20 cellular contexts compared by ENCODE assay signal in genomic region chr9:13263511-13263910, GRCh38. TPM values are rescaled to one million over a fixed set of nuclear protein-coding genes. Genes with fewer than 3 reads are reported as not detected.
A peak's percentile ranks its signal among the peaks of the same experiment; 100 is the strongest.
DNase-seq lines count a peak whose midpoint lies in the region; ATAC-seq, FAIRE-seq and TF ChIP-seq lines count a peak whose summit lies in the region.
"Had no signal": no experiment of that assay in that cellular context is flagged by ENCODE, and none has a peak within 500 bp of the region (broad histone marks: within the 10 kb centered on the region; RNA-seq: fewer than 3 reads in every experiment).

No MANE protein-coding gene starts in this region.

- no peak overlapping the region for H3K4me3 ChIP-seq in fibroblast of mammary gland (ENCODE audit: control insufficient read depth, low read depth, low read length)
- H3K4me3 ChIP-seq in HAP-1, result no peak overlapping the region

- in situ Hi-C loops in HAP-1 (cut with MboI; ENCODE audit: low sequenced_read_pairs), result no loop called here

- H3K9me3 ChIP-seq in HAP-1, result no peaks in the 10 kb centered on the region
- H3K9me3 ChIP-seq: BE2C had no signal

- TF ChIP-seq POLR2A in H54 (IDR thresholded peaks at IDR 0.05; ENCODE audit: low read depth, low read length), result no peak

- no peak overlapping the region for H3K4me3 Mint-ChIP-seq in natural killer cell treated with Interleukin-12 subunit alpha and Interleukin-12 subunit beta and Interleukin-15 and Interleukin-18, amount 100 ng/mL, for 72 hours
- H3K4me3 Mint-ChIP-seq: CD4-positive, CD25-positive, alpha-beta regulatory T cell; CD8-positive, alpha-beta memory T cell had no signal

- DNase-seq in Daoy (ENCODE audit: low read depth) (peak; percentile 19), H54 (ENCODE audit: insufficient read length, low spot score) (no peak), fibroblast of mammary gland (ENCODE audit: low read depth) (peak; percentile 19), HAP-1 (ENCODE audit: low spot score in 2 of 2) (no peak)
- DNase-seq in natural killer cell treated with Interleukin-12 subunit alpha and Interleukin-12 subunit beta and Interleukin-15 and Interleukin-18, amount 100 ng/mL, for 72 hours (ENCODE audit: low spot score), result no peak
- DNase-seq: ACHN; BE2C; C1 segment of cervical spinal cord; CD4-positive, CD25-positive, alpha-beta regulatory T cell; CD8-positive, alpha-beta memory T cell; COR-L47; DMS 273 treated with DMSO at 0.1 percent for 48 hours; DMS53; DND-41; GDM1; KG1 had no signal

- no peak overlapping the region for H3K27ac Mint-ChIP-seq in natural killer cell treated with Interleukin-12 subunit alpha and Interleukin-12 subunit beta and Interleukin-15 and Interleukin-18, amount 100 ng/mL, for 72 hours
- H3K27ac Mint-ChIP-seq: CD4-positive, CD25-positive, alpha-beta regulatory T cell had no signal

- no peaks in the 10 kb centered on the region for H3K36me3 Mint-ChIP-seq in natural killer cell treated with Interleukin-12 subunit alpha and Interleukin-12 subunit beta and Interleukin-15 and Interleukin-18, amount 100 ng/mL, for 72 hours
- H3K36me3 Mint-ChIP-seq: CD4-positive, CD25-positive, alpha-beta regulatory T cell; CD8-positive, alpha-beta memory T cell had no signal

- no peak for TF ChIP-seq CTCF in fibroblast of mammary gland (conservative IDR thresholded peaks at IDR 0.05; ENCODE audit: control insufficient read depth, insufficient read depth, low read depth, low read length)

- peak; percentile 23 for FAIRE-seq in H54 (lab: Jason Lieb, UNC)
- FAIRE-seq: GM12892, GM18507 had no signal

- H3K27me3 Mint-ChIP-seq in natural killer cell treated with Interleukin-12 subunit alpha and Interleukin-12 subunit beta and Interleukin-15 and Interleukin-18, amount 100 ng/mL, for 72 hours, result no peaks in the 10 kb centered on the region
- H3K27me3 Mint-ChIP-seq: CD4-positive, CD25-positive, alpha-beta regulatory T cell; CD8-positive, alpha-beta memory T cell had no signal

- no peaks in the 10 kb centered on the region for H3K27me3 ChIP-seq in HAP-1 (ENCODE audit: low read depth)
- H3K27me3 ChIP-seq: BE2C had no signal

- H3K4me1 Mint-ChIP-seq in natural killer cell treated with Interleukin-12 subunit alpha and Interleukin-12 subunit beta and Interleukin-15 and Interleukin-18, amount 100 ng/mL, for 72 hours (ENCODE audit: low read depth in 2 of 2), result no peaks in the 10 kb centered on the region
- H3K4me1 Mint-ChIP-seq: CD8-positive, alpha-beta memory T cell had no signal

- H3K4me1 ChIP-seq in HAP-1, result peaks cover 25% of the 10 kb centered on the region
- H3K4me1 ChIP-seq: BE2C had no signal

- H3K9me3 Mint-ChIP-seq in natural killer cell treated with Interleukin-12 subunit alpha and Interleukin-12 subunit beta and Interleukin-15 and Interleukin-18, amount 100 ng/mL, for 72 hours, result peaks cover 15% of the 10 kb centered on the region

- no peaks in the 10 kb centered on the region for H3K36me3 ChIP-seq in HAP-1 (replicated peaks)
- H3K36me3 ChIP-seq: BE2C had no signal

- no peak for ATAC-seq in natural killer cell treated with Interleukin-12 subunit alpha and Interleukin-12 subunit beta and Interleukin-15 and Interleukin-18, amount 100 ng/mL, for 72 hours
- no peak for ATAC-seq in GM18858 (IDR thresholded peaks at IDR 0.05; ENCODE audit: unreplicated experiment)
- ATAC-seq: HCT116 had no signal

RNA-seq across cellular contexts. Expression of gene MPDZ, which starts 16.0 kb away (rescaled TPM):
- total RNA-seq in Daoy (2014; rRNA removed; shearing (Covaris generic)), result 26.1 and 57.2 TPM in 2 replicates
- total RNA-seq in natural killer cell treated with Interleukin-12 subunit alpha and Interleukin-12 subunit beta and Interleukin-15 and Interleukin-18, amount 100 ng/mL, for 72 hours, result not detected
- total RNA-seq: CD8-positive, alpha-beta memory T cell had no signal

Comparison
In these comparisons a context has a peak if more than half of its experiments do, and no peak if none do; other contexts are left out.
1. DNase-seq: peak in Daoy (single experiment) and fibroblast of mammary gland (single experiment); none in H54 (single experiment), natural killer cell treated with Interleukin-12 subunit alpha and Interleukin-12 subunit beta and Interleukin-15 and Interleukin-18, amount 100 ng/mL, for 72 hours (single experiment) and HAP-1 (0 of 2).
2. RNA of gene MPDZ, which starts 16.0 kb away (total RNA-seq): 26.1 to 57.2 TPM in Daoy; not detected in natural killer cell treated with Interleukin-12 subunit alpha and Interleukin-12 subunit beta and Interleukin-15 and Interleukin-18, amount 100 ng/mL, for 72 hours; every median in the first group is over 10 times any median in the second.